Comparison of ENCODE assay signal across 9 cellular contexts in the genomic region with DNA sequence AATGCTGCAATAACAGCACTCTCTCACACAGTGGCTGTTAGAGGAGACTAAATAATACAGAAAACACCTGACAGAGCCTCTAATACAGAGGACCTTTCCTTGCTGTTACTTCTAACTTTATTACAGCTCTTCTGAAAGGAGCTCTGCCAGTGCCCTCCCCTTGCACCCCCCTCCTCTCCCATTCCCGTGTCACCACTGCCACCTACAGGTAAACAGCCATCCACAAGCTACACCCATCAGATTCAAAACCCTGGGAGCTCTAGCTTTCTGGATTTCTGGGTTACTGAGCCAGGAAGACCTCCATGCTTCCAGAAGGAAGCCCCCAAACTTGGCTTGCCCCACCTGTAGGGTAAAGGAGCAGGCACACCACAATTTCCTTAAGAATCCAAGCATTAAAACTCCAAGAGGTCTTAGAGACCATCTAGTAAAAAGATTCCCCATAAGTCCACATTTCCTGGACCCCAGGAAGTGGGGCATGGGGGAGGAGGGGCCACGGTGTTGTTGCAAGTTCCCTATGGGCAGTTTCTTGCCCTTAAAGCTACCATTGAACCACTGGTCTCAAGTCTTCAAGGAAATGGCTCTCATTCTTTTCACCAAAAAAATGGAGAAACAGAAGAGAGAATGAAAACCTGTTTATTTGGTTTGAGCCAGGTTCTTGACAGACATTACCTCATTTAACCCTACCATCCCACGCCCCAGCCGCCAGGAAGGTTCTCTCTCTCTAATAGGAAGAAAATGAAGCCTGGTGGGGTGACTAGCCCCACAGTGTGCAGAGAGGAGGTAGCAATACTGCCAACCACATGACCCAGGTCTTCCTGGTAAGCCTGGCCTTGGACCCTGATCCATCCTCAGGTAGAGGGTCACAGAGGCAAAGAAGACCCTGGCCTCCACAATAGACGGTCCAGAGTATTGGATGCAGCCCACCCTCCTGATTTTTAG. TPM values are rescaled to one million over a fixed set of nuclear protein-coding genes. Genes with fewer than 3 reads are reported as not detected.
A peak's percentile ranks its signal among the peaks of the same experiment; 100 is the strongest.
DNase-seq lines count a peak whose midpoint lies in the region; ATAC-seq, FAIRE-seq and TF ChIP-seq lines count a peak whose summit lies in the region.
"Had no signal": no experiment of that assay in that cellular context is flagged by ENCODE, and none has a peak within 500 bp of the region (broad histone marks: within the 10 kb centered on the region; RNA-seq: fewer than 3 reads in every experiment).

No MANE protein-coding gene starts in this region.

- no peaks in the 10 kb centered on the region for H3K9me3 ChIP-seq in SJCRH30 (replicated peaks)
- H3K9me3 ChIP-seq in pancreas: no peaks in the 10 kb centered on the region

- H3K27me3 Mint-ChIP-seq in type B pancreatic cell: no peaks in the 10 kb centered on the region
- H3K27me3 Mint-ChIP-seq: dendritic cell treated with granulocyte-macrophage colony-stimulating factor and Interleukin-4, amounts not matched to agents 40 ng/mL and 50 ng/mL, for 4 days had no signal

- DNase-seq in DMS53 treated with DMSO at 0.1 percent for 48 hours (lab: John Stamatoyannopoulos, UW; ENCODE audit: unreplicated experiment): peak; percentile 37
- peak; percentile 36 to 37 for DNase-seq in Kasumi-1 (lab: John Stamatoyannopoulos, UW)
- peak; percentile 96 to 99 for DNase-seq in SJCRH30
- DNase-seq in activated naive CD4-positive, alpha-beta T cell (lab: John Stamatoyannopoulos, UW): peak; percentile 13 to 46 (median 28)
- peak; percentile 71 for DNase-seq in germinal center (ENCODE audit: low spot score)
- DNase-seq in pancreas: peak in 4 of 6 donors; percentile 69 to 75 (median 72)
- no peak for DNase-seq in type B pancreatic cell (ENCODE audit: extremely low spot score, unreplicated experiment)

- no peak overlapping the region for H3K4me3 ChIP-seq in SJCRH30
- H3K4me3 ChIP-seq in pancreas: no peak overlapping the region

- no peak for FAIRE-seq in pancreas (lab: Jason Lieb, UNC)

- H3K4me1 Mint-ChIP-seq in type B pancreatic cell (ENCODE audit: unreplicated experiment): peaks cover 40% of the 10 kb centered on the region

- ATAC-seq in pancreas (peak; percentile 58 to 88 (median 82)), GM18909 (IDR thresholded peaks at IDR 0.05; ENCODE audit: poor library complexity, unreplicated experiment) (no peak)

- no peaks in the 10 kb centered on the region for H3K9me3 Mint-ChIP-seq in type B pancreatic cell
- H3K9me3 Mint-ChIP-seq: dendritic cell treated with granulocyte-macrophage colony-stimulating factor and Interleukin-4, amounts not matched to agents 40 ng/mL and 50 ng/mL, for 4 days had no signal

- no peaks in the 10 kb centered on the region for H3K36me3 ChIP-seq in SJCRH30
- no peaks in the 10 kb centered on the region for H3K36me3 ChIP-seq in pancreas

- H3K27ac ChIP-seq in SJCRH30: no peak overlapping the region
- no peak overlapping the region for H3K27ac ChIP-seq in pancreas

- WGBS in pancreas, 2 donors: 30 to 42% methylated on average over 5 of the region's 5 CpGs

- H3K4me1 ChIP-seq in SJCRH30 (peaks cover 44% of the 10 kb centered on the region), pancreas (peaks cover 0 to 18% (median 9%) of the 10 kb centered on the region in 3 donors)

- intact Hi-C loops in pancreas (cut with DNase I): no loop called here

- peak overlapping the region; percentile 70 for H3K4me3 Mint-ChIP-seq in type B pancreatic cell
- H3K4me3 Mint-ChIP-seq: dendritic cell treated with granulocyte-macrophage colony-stimulating factor and Interleukin-4, amounts not matched to agents 40 ng/mL and 50 ng/mL, for 4 days had no signal

- peaks cover 6% of the 10 kb centered on the region for H3K36me3 Mint-ChIP-seq in type B pancreatic cell

- H3K27ac Mint-ChIP-seq in type B pancreatic cell: peak overlapping the region; percentile 96
- H3K27ac Mint-ChIP-seq: dendritic cell treated with granulocyte-macrophage colony-stimulating factor and Interleukin-4, amounts not matched to agents 40 ng/mL and 50 ng/mL, for 4 days had no signal

- TF ChIP-seq CTCF in pancreas (IDR thresholded peaks at IDR 0.05): peak; percentile 10 to 63 (median 54)
- peak; percentile 79 for TF ChIP-seq CTCF in type B pancreatic cell (conservative IDR thresholded peaks at IDR 0.05)

- H3K27me3 ChIP-seq in SJCRH30 (no peaks in the 10 kb centered on the region), pancreas (no peaks in the 10 kb centered on the region)

RNA-seq across cellular contexts. Expression of a gene that starts 52.8 kb away (rescaled TPM):
- total RNA-seq in SJCRH30 (2014; rRNA removed; shearing (Covaris generic)): 22.3 and 30.0 TPM in 2 replicates
- total RNA-seq in pancreas: 10 to 100 TPM; 20.3 to 28.2 (median 22.2) TPM
- 10 to 100 TPM; 21.7 to 26.2 TPM for polyA plus RNA-seq in pancreas
- 62.5 and 107 TPM in 2 replicates for total RNA-seq in type B pancreatic cell (ENCODE audit: low replicate concordance)

RNA-seq across cellular contexts. Expression of a gene that starts 53.2 kb away (rescaled TPM):
- total RNA-seq in SJCRH30 (2014; rRNA removed; shearing (Covaris generic)): 0.66 and 0.89 TPM in 2 replicates
- total RNA-seq in pancreas (1 to 10 TPM; 2.1 to 5.3 (median 2.7) TPM), type B pancreatic cell (ENCODE audit: low replicate concordance) (3.4 and 8.9 TPM in 2 replicates)
- polyA plus RNA-seq in pancreas: 10 to 100 TPM; 10.7 to 19.3 TPM
